ENCODE assay signal across 8 cellular contexts in the genomic region with DNA sequence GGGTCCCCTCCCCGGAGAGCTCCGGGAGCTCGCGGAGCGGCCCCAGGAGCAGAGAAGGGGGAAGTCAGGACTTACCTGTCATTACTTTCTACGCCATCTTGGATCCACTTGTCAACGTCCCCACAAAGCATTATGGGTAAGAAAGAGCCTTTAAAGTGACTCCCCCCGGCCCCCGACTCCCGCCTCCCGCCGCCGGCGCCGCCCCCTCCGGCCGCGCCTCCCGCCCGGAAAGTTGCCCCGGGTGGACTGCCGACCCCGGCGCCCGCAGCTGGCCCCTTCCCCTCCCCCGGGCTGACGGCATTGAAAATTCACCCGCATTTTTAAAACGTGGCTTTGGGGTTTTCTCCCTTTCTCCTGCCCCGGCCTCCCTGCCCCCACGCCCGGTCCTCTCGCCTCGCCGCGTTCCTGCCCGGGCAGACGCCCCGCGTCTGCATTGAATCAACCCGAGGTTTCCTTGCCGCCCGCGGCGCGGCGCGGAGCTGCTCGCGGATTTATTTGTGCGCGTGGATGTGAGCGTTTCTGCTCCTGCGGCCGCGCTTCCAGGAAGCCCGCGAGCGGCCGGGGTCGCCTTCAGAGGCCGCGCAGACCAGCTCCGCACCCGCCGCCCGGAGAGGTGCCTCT. TPM values are rescaled to one million over a fixed set of nuclear protein-coding genes. Genes with fewer than 3 reads are reported as not detected.
DNase-seq lines count a peak whose midpoint lies in the region; ATAC-seq and TF ChIP-seq lines count a peak whose summit lies in the region.

A gene with protein sequence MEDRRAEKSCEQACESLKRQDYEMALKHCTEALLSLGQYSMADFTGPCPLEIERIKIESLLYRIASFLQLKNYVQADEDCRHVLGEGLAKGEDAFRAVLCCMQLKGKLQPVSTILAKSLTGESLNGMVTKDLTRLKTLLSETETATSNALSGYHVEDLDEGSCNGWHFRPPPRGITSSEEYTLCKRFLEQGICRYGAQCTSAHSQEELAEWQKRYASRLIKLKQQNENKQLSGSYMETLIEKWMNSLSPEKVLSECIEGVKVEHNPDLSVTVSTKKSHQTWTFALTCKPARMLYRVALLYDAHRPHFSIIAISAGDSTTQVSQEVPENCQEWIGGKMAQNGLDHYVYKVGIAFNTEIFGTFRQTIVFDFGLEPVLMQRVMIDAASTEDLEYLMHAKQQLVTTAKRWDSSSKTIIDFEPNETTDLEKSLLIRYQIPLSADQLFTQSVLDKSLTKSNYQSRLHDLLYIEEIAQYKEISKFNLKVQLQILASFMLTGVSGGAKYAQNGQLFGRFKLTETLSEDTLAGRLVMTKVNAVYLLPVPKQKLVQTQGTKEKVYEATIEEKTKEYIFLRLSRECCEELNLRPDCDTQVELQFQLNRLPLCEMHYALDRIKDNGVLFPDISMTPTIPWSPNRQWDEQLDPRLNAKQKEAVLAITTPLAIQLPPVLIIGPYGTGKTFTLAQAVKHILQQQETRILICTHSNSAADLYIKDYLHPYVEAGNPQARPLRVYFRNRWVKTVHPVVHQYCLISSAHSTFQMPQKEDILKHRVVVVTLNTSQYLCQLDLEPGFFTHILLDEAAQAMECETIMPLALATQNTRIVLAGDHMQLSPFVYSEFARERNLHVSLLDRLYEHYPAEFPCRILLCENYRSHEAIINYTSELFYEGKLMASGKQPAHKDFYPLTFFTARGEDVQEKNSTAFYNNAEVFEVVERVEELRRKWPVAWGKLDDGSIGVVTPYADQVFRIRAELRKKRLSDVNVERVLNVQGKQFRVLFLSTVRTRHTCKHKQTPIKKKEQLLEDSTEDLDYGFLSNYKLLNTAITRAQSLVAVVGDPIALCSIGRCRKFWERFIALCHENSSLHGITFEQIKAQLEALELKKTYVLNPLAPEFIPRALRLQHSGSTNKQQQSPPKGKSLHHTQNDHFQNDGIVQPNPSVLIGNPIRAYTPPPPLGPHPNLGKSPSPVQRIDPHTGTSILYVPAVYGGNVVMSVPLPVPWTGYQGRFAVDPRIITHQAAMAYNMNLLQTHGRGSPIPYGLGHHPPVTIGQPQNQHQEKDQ (N-terminal part only) (minus strand): TSS at position 124 of the 621 bp plus-strand sequence. CDS start 26,392 bp downstream, outside the sequence.

- peaks cover 9% of the 10 kb centered on the region for H3K36me3 ChIP-seq in adipocyte (ENCODE audit: control insufficient read depth, insufficient read depth, low read length, severe bottlenecking)
- peaks cover 0 to 19% (median 0%) of the 10 kb centered on the region in 9 donors for H3K36me3 ChIP-seq in heart right ventricle

- H3K4me1 ChIP-seq in adipocyte (ENCODE audit: control insufficient read depth, insufficient read depth, low read length), result peaks cover 39% of the 10 kb centered on the region
- H3K4me1 ChIP-seq in heart right ventricle, result peaks cover 5 to 56% (median 46%) of the 10 kb centered on the region in 9 donors

- H3K27ac ChIP-seq in heart right ventricle, result peak within 1 kb of the TSS; percentile 65 to 97 (median 92)

- TF ChIP-seq CTCF in heart right ventricle (IDR thresholded peaks at IDR 0.05) (no peak), type B pancreatic cell (conservative IDR thresholded peaks at IDR 0.05) (no peak)

- H3K36me3 Mint-ChIP-seq in type B pancreatic cell, result peaks cover 11% of the 10 kb centered on the region

- no peaks in the 10 kb centered on the region for H3K27me3 Mint-ChIP-seq in type B pancreatic cell

- WGBS in heart right ventricle, 2 donors, result 1% methylated on average over 57 to 67 of the region's 67 CpGs

- H3K27me3 ChIP-seq in adipocyte (replicated peaks; ENCODE audit: control insufficient read depth, insufficient read depth, low read length) (no peaks in the 10 kb centered on the region), heart right ventricle (no peaks in the 10 kb centered on the region)

- H3K4me3 Mint-ChIP-seq in type B pancreatic cell, result peak within 1 kb of the TSS; percentile 94

- peak within 1 kb of the TSS; percentile 91 for H3K27ac Mint-ChIP-seq in type B pancreatic cell

- peaks cover 24% of the 10 kb centered on the region for H3K4me1 Mint-ChIP-seq in type B pancreatic cell (ENCODE audit: unreplicated experiment)

- H3K9ac ChIP-seq in adipocyte (ENCODE audit: low read length), result peak within 1 kb of the TSS; percentile 95

- intact Hi-C loops in heart right ventricle (cut with DNase I), result loop anchor here in 3 of 10 donors (5.0 to 10.0 kb wide), 3 partner anchors 42 to 120 kb away; a partner anchor contains a TSS
- intact Hi-C loops in posterior cingulate gyrus (cut with DNase I), result loop anchor here (10.0 kb wide), 1 partner anchor 120 kb away; a partner anchor contains a TSS

- H3K9me3 ChIP-seq in adipocyte (ENCODE audit: control insufficient read depth, low read length) (no peaks in the 10 kb centered on the region), heart right ventricle (no peaks in the 10 kb centered on the region)

- ATAC-seq in HG02642 (IDR thresholded peaks at IDR 0.05; ENCODE audit: poor library complexity, unreplicated experiment) (peak; percentile 62), heart right ventricle (peak; percentile 87 to 92 (median 90))

- H3K4me3 ChIP-seq in adipocyte (ENCODE audit: low read length), result peak within 1 kb of the TSS; percentile 89
- H3K4me3 ChIP-seq in heart right ventricle, result peak within 1 kb of the TSS; percentile 76 to 100 (median 98)

- DNase-seq in ELR (ENCODE audit: low read depth) (peak; percentile 94), NCI-H146 (lab: John Stamatoyannopoulos, UW) (peak; percentile 87), T-helper 1 cell (peak; percentile 51 to 81 (median 67)), adipocyte (ENCODE audit: low read depth) (peak; percentile 94), heart right ventricle (peak; percentile 80 to 81), posterior cingulate gyrus (peak; percentile 38 to 93 (median 60)), type B pancreatic cell (ENCODE audit: extremely low spot score, unreplicated experiment) (peak; percentile 80)

- H3K9me3 Mint-ChIP-seq in type B pancreatic cell, result no peaks in the 10 kb centered on the region

RNA-seq across cellular contexts. Expression of the gene that starts here (rescaled TPM):
- 10 to 100 TPM; 27.4 to 50.3 (median 41.7) TPM for total RNA-seq in heart right ventricle
- polyA plus RNA-seq in heart right ventricle, result 1 to 10 TPM; 2.4 to 4.5 TPM
- total RNA-seq in type B pancreatic cell (ENCODE audit: low replicate concordance), result 55.1 and 57.3 TPM in 2 replicates

Comparison
In these comparisons a context has a peak if more than half of its experiments do, and no peak if none do; other contexts are left out.
1. Peak in every context shown above with its lines: DNase-seq, ATAC-seq, H3K4me3 ChIP-seq and H3K27ac ChIP-seq.